ENCODE assay signal across 1 cellular context in genomic region chr2:169598982-169599381, GRCh38.
TF ChIP-seq lines count a peak whose summit lies in the region.

No MANE protein-coding gene starts in this region.

TF ChIP-seq in HepG2, 621 proteins besides CTCF, POLR2A, EP300 and RAD21 (continued from another document):
- TF ChIP-seq TCF12 (IDR thresholded peaks at IDR 0.05) (no peak), TCF12 (CRISPR knock-in tag; IDR thresholded peaks at IDR 0.05) (no peak), ATF7 (IDR thresholded peaks at IDR 0.05) (peak; percentile 56), ATF7 (CRISPR knock-in tag; IDR thresholded peaks at IDR 0.05) (no peak), SRF (IDR thresholded peaks at IDR 0.05; ENCODE audit: low read depth, low read length) (no peak)
